Comparison of ENCODE assay signal across 2 cellular contexts in the genomic region with DNA sequence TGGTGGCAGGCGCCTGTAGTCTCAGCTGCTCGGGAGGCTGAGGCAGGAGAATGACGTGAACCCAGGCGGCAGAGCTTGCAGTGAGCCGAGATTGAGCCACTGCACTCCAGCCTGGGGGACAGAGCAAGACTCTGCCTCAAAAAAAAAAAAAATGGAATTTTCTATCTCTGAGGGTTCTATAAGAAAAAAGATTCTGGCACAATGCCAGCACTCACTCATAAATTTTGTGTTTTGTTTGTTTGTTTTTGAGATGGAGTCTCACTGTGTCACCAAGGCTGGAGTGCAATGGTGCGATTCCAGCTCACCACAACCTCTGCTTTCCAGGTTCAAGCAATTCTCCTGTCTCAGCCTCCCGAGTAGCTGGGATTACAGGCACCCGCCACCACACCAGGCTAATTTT. TPM values are rescaled to one million over a fixed set of nuclear protein-coding genes. Genes with fewer than 3 reads are reported as not detected.
"Had no signal": no experiment of that assay in that cellular context is flagged by ENCODE, and none has a peak within 500 bp of the region (broad histone marks: within the 10 kb centered on the region; RNA-seq: fewer than 3 reads in every experiment).

No MANE protein-coding gene starts in this region.

RNA-seq across cellular contexts. Expression of a gene that starts 38.1 kb away (rescaled TPM):
- total RNA-seq: activated CD8-positive, alpha-beta T cell treated with anti-CD3 and anti-CD28 coated beads for 36 hours; T-helper 2 cell treated with Interferon-gamma antibody and Interleukin-4, amounts not matched to agents 100 ng/mL and 5 ng/mL, for 36 hours had no signal
